In the genomic region with DNA sequence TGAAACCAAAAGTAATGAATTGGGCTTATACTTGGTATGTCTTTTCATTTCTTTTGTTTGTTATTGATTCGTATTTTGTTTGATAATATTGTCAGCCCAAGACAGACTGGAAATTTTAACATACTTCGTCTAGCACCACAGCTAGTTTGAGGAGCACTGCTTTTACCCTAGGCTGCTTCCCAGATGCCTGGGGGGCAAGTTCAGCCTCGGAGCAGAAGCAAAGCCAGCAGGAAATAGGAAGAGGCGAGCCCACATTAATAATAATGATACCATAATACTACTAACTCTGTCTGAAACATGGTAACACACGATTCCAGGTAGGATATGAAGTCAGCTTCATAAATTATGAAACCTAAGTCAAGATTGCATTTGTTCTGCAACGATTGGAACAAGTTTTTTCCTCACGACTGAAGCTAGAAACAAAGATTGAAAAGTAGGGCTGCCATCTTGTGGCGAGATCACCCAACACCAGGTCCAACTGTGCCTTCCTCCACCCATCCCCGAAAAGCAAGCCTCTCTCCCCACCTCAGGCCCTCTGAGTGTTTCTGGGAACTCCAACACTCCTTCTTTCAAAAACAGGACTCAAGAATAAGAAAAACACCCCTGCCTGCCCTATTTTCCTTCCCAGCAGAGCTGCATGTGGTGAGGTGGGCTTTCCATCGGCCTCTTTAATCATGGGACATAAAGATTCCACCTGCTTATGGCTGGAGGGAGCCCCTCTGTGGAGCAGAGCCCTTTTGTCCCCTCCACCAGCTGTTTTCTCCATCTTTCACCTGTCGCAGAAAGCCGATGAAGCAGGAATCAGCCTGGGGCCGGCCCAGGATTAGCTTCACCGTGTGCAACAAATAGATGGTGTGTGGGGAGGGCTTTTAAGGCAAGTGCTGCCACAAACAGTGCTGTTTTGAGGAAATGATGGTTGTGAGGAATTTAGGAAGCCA, we compare ENCODE assay signal across 9 cellular contexts.
DNase-seq lines count a peak whose midpoint lies in the region; ATAC-seq and TF ChIP-seq lines count a peak whose summit lies in the region.
"Had no signal": no experiment of that assay in that cellular context is flagged by ENCODE, and none has a peak within 500 bp of the region (broad histone marks: within the 10 kb centered on the region; RNA-seq: fewer than 3 reads in every experiment).

No MANE protein-coding gene starts in this region.

- intact Hi-C loops in thyroid gland (cut with DNase I): loop anchor here (10.0 kb wide), 1 partner anchor 691 kb away; no protein-coding TSS in a partner anchor
- intact Hi-C loops in naive thymus-derived CD4-positive, alpha-beta T cell (cut with micrococcal nuclease): no loop called here

- H3K27me3 Mint-ChIP-seq in naive thymus-derived CD4-positive, alpha-beta T cell: peaks cover 0 to 4% (median under 1%) of the 10 kb centered on the region in 5 donors
- H3K27me3 Mint-ChIP-seq: central memory CD8-positive, alpha-beta T cell had no signal

- peaks cover 0 to 8% of the 10 kb centered on the region in 2 donors for H3K4me1 ChIP-seq in thyroid gland
- no peaks in the 10 kb centered on the region for H3K4me1 ChIP-seq in naive thymus-derived CD4-positive, alpha-beta T cell (ENCODE audit: control insufficient read depth in 2 of 2, insufficient read depth in 2 of 2, low read length in 2 of 2)

- CTCF ChIA-PET in naive thymus-derived CD4-positive, alpha-beta T cell (lab: Charles Lee): no interaction called here

- peaks cover 0 to 7% (median 0%) of the 10 kb centered on the region in 11 donors for H3K9me3 Mint-ChIP-seq in naive thymus-derived CD4-positive, alpha-beta T cell
- H3K9me3 Mint-ChIP-seq: central memory CD8-positive, alpha-beta T cell had no signal

- H3K27ac Mint-ChIP-seq in naive thymus-derived CD4-positive, alpha-beta T cell: no peak overlapping the region

- no peak overlapping the region for H3K4me3 Mint-ChIP-seq in naive thymus-derived CD4-positive, alpha-beta T cell
- H3K4me3 Mint-ChIP-seq: central memory CD8-positive, alpha-beta T cell had no signal

- no peak overlapping the region for H3K4me3 ChIP-seq in thyroid gland (replicated peaks in 1 of 3)
- H3K4me3 ChIP-seq in naive thymus-derived CD4-positive, alpha-beta T cell (ENCODE audit: low read length): no peak overlapping the region

- peak; percentile 78 for ATAC-seq in GM18867 (IDR thresholded peaks at IDR 0.05; ENCODE audit: unreplicated experiment)
- no peak for ATAC-seq in naive thymus-derived CD4-positive, alpha-beta T cell

- 43 to 48% methylated on average over 14 of the region's 14 CpGs for WGBS in thyroid gland, 2 donors

- no peaks in the 10 kb centered on the region for H3K27me3 ChIP-seq in thyroid gland
- H3K27me3 ChIP-seq in naive thymus-derived CD4-positive, alpha-beta T cell (ENCODE audit: control insufficient read depth in 2 of 2, insufficient read depth in 2 of 2, low read length in 2 of 2): no peaks in the 10 kb centered on the region

- no peaks in the 10 kb centered on the region for H3K36me3 ChIP-seq in thyroid gland
- H3K36me3 ChIP-seq in naive thymus-derived CD4-positive, alpha-beta T cell (ENCODE audit: control insufficient read depth in 2 of 3, insufficient read depth in 3 of 3, low read length in 3 of 3): no peaks in the 10 kb centered on the region

- H3K27ac ChIP-seq in thyroid gland: no peak overlapping the region
- no peak overlapping the region for H3K27ac ChIP-seq in naive thymus-derived CD4-positive, alpha-beta T cell (ENCODE audit: low read depth, low read length)

- DNase-seq in A172 (ENCODE audit: low spot score) (peak; percentile 59), OCI-M1 (lab: John Stamatoyannopoulos, UW) (peak; percentile 78), fibroblast of peridontal ligament (ENCODE audit: extremely low read depth) (peak; percentile 1), thyroid gland (peak; percentile 53 to 63), NCI-H1048 (lab: John Stamatoyannopoulos, UW) (no peak)
- DNase-seq in naive thymus-derived CD4-positive, alpha-beta T cell: no peak
- DNase-seq in activated CD8-positive, alpha-beta memory T cell treated with anti-CD3 and anti-CD28 coated beads, Interleukin-2, amount 50 U/mL, for 4 hours: no peak

- no peak for TF ChIP-seq POLR2A in thyroid gland (IDR thresholded peaks at IDR 0.05)

- no peaks in the 10 kb centered on the region for H3K36me3 Mint-ChIP-seq in naive thymus-derived CD4-positive, alpha-beta T cell

- no peaks in the 10 kb centered on the region for H3K4me1 Mint-ChIP-seq in naive thymus-derived CD4-positive, alpha-beta T cell
- H3K4me1 Mint-ChIP-seq: central memory CD8-positive, alpha-beta T cell had no signal

- POLR2A ChIA-PET in naive thymus-derived CD4-positive, alpha-beta T cell (lab: Charles Lee): no interaction called here

- H3K9me3 ChIP-seq in thyroid gland: no peaks in the 10 kb centered on the region
- H3K9me3 ChIP-seq in naive thymus-derived CD4-positive, alpha-beta T cell (ENCODE audit: control insufficient read depth in 2 of 3, low read length in 3 of 3): no peaks in the 10 kb centered on the region

- TF ChIP-seq CTCF in thyroid gland (IDR thresholded peaks at IDR 0.05): peak in 4 of 6 experiments; percentile 49 to 80 (median 67)

Comparison
In these comparisons a context has a peak if more than half of its experiments do, and no peak if none do; other contexts are left out.
1. DNase-seq: peak in A172 (single experiment), OCI-M1 (single experiment), fibroblast of peridontal ligament (single experiment) and thyroid gland (2 of 2); none in NCI-H1048 (single experiment), naive thymus-derived CD4-positive, alpha-beta T cell (0 of 9) and activated CD8-positive, alpha-beta memory T cell treated with anti-CD3 and anti-CD28 coated beads, Interleukin-2, amount 50 U/mL, for 4 hours (single experiment).